8 cellular contexts compared by ENCODE assay signal in genomic region chr10:33337335-33337854, GRCh38. TPM values are rescaled to one million over a fixed set of nuclear protein-coding genes. Genes with fewer than 3 reads are reported as not detected.
DNase-seq lines count a peak whose midpoint lies in the region; ATAC-seq and TF ChIP-seq lines count a peak whose summit lies in the region.

No MANE protein-coding gene starts in this region.

- H3K4me1 Mint-ChIP-seq in mesothelial cell of epicardium, result peaks cover 52% of the 10 kb centered on the region

- no peaks in the 10 kb centered on the region for H3K27me3 Mint-ChIP-seq in mesothelial cell of epicardium (ENCODE audit: low read depth)

- peak overlapping the region in 52 of 59 donors; percentile 31 to 94 (median 85) for H3K27ac ChIP-seq in dorsolateral prefrontal cortex

- peak overlapping the region; percentile 95 for H3K27ac Mint-ChIP-seq in mesothelial cell of epicardium

- H3K27me3 ChIP-seq in dorsolateral prefrontal cortex, result peaks cover 0 to 29% (median 0%) of the 10 kb centered on the region in 45 donors

- H3K9me3 Mint-ChIP-seq in mesothelial cell of epicardium, result no peaks in the 10 kb centered on the region

- intact Hi-C loops in dorsolateral prefrontal cortex (cut with DNase I), result loop anchor here (10.0 kb wide), 3 partner anchors 143 to 437 kb away; no protein-coding TSS in a partner anchor

- in situ Hi-C loops in ACHN (cut with HindIII; ENCODE audit: low pct_ligation_motif_present, low pct_unique_long_range_greater_than_20kb, low sequenced_read_pairs), result no loop called here

- peak overlapping the region; percentile 85 for H3K4me3 Mint-ChIP-seq in mesothelial cell of epicardium

- DNase-seq in ACHN (peak; percentile 41), HuH-7.5 (ENCODE audit: low spot score) (peak; percentile 45), dorsolateral prefrontal cortex (peak in 2 of 10 donors; percentile 30 to 40), mesothelial cell of epicardium (ENCODE audit: low spot score in 2 of 2, unreplicated experiment in 2 of 2) (no peak), middle frontal gyrus (ENCODE audit: extremely low spot score, low spot score) (no peak), foreskin melanocyte (no peak)
- no peak for DNase-seq in activated CD4-positive, alpha-beta T cell treated with anti-CD3 and anti-CD28 coated beads for 48 hours

- H3K4me3 ChIP-seq in dorsolateral prefrontal cortex, result peak overlapping the region in 57 of 59 donors; percentile 48 to 85 (median 71)

- no peaks in the 10 kb centered on the region for H3K36me3 Mint-ChIP-seq in mesothelial cell of epicardium

- ATAC-seq in GM21717 (IDR thresholded peaks at IDR 0.05; ENCODE audit: unreplicated experiment), result no peak

- TF ChIP-seq CTCF in dorsolateral prefrontal cortex (IDR thresholded peaks at IDR 0.05 in 54 of 56, conservative IDR thresholded peaks at IDR 0.05 in 2 of 56; ENCODE audit: low read depth in 1 of 56, partially characterized antibody in 56 of 56), result peak in 2 of 56 donors; percentile 11 to 15
- TF ChIP-seq CTCF in mesothelial cell of epicardium (IDR thresholded peaks at IDR 0.05; ENCODE audit: unreplicated experiment), result no peak

RNA-seq across cellular contexts. Expression of gene NRP1, which starts 2.9 kb away (rescaled TPM):
- 10 to 100 TPM; 11.8 to 62.1 (median 28.9) TPM for total RNA-seq in dorsolateral prefrontal cortex
- total RNA-seq in mesothelial cell of epicardium, result 44.8 to 51.2 TPM (median 47.7 TPM) in 3 replicates

Comparison
In these comparisons a context has a peak if more than half of its experiments do, and no peak if none do; other contexts are left out.
1. DNase-seq: peak in ACHN (single experiment) and HuH-7.5 (single experiment); none in mesothelial cell of epicardium (0 of 2), middle frontal gyrus (single experiment), activated CD4-positive, alpha-beta T cell treated with anti-CD3 and anti-CD28 coated beads for 48 hours (single experiment) and foreskin melanocyte (single experiment).